ENCODE assay signal across 8 cellular contexts in the genomic region with DNA sequence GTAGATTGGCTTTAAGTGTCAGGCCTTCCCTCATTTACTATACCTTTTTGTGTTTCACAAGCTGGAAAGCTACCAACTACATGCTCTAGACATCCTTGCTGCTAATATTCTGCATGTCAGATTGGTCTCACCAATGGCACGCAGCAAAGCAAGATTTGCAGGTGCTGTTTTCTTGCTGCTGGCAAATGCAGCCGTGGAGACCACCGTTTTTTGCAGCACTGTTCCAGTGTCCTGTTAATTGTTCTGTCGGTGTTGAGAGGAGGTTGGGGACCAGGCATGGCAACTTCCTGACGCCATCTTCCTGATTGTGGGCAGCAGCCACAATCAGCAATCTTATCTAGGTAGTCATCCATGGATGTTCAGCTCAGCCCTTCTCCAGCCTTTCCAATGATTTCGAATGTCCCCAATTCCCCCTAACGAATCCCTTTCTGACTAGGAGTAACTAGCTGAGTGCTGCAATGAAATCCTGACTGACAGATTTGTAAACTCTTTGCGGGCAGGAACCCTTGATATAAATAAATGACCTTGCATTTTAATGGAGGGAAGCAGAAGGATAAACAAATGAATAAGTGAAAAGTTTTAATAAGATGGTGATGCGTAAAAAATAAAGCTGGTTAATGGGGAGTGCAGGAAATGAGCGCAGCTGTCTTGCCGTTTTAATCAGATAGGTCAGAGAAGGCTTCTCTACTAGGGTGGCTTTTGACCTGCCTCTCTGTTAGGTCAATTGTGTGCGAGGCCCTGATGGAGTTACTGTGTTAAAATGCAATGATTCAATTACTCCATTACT. TPM values are rescaled to one million over a fixed set of nuclear protein-coding genes. Genes with fewer than 3 reads are reported as not detected.
DNase-seq lines count a peak whose midpoint lies in the region; ATAC-seq, FAIRE-seq and TF ChIP-seq lines count a peak whose summit lies in the region.

No MANE protein-coding gene starts in this region.

- peak overlapping the region; percentile 94 for H3K4me2 ChIP-seq in K562 (ENCODE audit: insufficient read depth, low read length)

- intact Hi-C loops in CD4-positive, alpha-beta memory T cell (cut with micrococcal nuclease), result loop anchor here (1.0 to 5.0 kb wide), 12 partner anchors 66 to 1798 kb away; partner anchors contain the start of genes CEP83, EEA1, METAP2 and MRPL42
- intact Hi-C loops in K562 (cut with micrococcal nuclease), result loop anchor here (1.0 to 5.0 kb wide), 4 partner anchors 66 to 107 kb away; no protein-coding TSS in a partner anchor

- H3K9ac ChIP-seq in K562 (ENCODE audit: insufficient read depth in 1 of 2, low read depth in 2 of 2, low read length in 2 of 2), result peak overlapping the region; percentile 93 to 95; a peak in 3 of 4 replicates

- DNase-seq in CD4-positive, alpha-beta memory T cell, result peak in 1 of 5 donors; percentile 5
- DNase-seq in K562 (ENCODE audit: extremely low read depth in 1 of 4, low spot score in 3 of 4) (no peak), GM12892 (ENCODE audit: insufficient read length) (no peak), germinal center (ENCODE audit: low spot score) (no peak)
- no peak for DNase-seq in stimulated activated CD4-positive, alpha-beta T cell treated with anti-CD3 and anti-CD28 coated beads, Interleukin-4, amount 100 ng/mL, for 1 hour

- TSS peak; percentile 91 for BruUV-seq in K562 (replicated peaks; lab: Mats Ljungman, UMichigan)

- peaks cover 18 to 36% (median 27%) of the 10 kb centered on the region in 4 donors for H3K4me1 Mint-ChIP-seq in CD4-positive, alpha-beta memory T cell
- H3K4me1 Mint-ChIP-seq in IgD-negative memory B cell, result peaks cover 10 to 21% (median 11%) of the 10 kb centered on the region in 3 donors

- TF ChIP-seq CTCF in K562 (IDR thresholded peaks at IDR 0.05 in 2 of 3, conservative IDR thresholded peaks at IDR 0.05 in 1 of 3; ENCODE audit: insufficient read depth in 2 of 3, low read depth in 1 of 3, low read length in 3 of 3), result no peak

- H3K9me3 ChIP-seq in CD4-positive, alpha-beta memory T cell (ENCODE audit: control insufficient read depth in 1 of 2, low read length in 2 of 2), result no peaks in the 10 kb centered on the region
- no peaks in the 10 kb centered on the region for H3K9me3 ChIP-seq in K562 (replicated peaks; ENCODE audit: control insufficient read depth, insufficient read depth, low read depth, low read length)
- no peaks in the 10 kb centered on the region for H3K9me3 ChIP-seq in mononuclear cell (ENCODE audit: low read depth, low read length)

- H3K27me3 Mint-ChIP-seq in CD4-positive, alpha-beta memory T cell, result peaks cover 11 to 14% of the 10 kb centered on the region in 2 donors
- peaks cover 4% of the 10 kb centered on the region for H3K27me3 Mint-ChIP-seq in IgD-negative memory B cell

- H3K27ac Mint-ChIP-seq in CD4-positive, alpha-beta memory T cell, result peak overlapping the region; percentile 99 to 100 (median 100)
- peak overlapping the region; percentile 97 to 100 (median 100) for H3K27ac Mint-ChIP-seq in IgD-negative memory B cell

- peak overlapping the region; percentile 99 for H3K27ac ChIP-seq in CD4-positive, alpha-beta memory T cell (ENCODE audit: low read depth, low read length)
- peak overlapping the region; percentile 95 for H3K27ac ChIP-seq in K562 (ENCODE audit: extremely low read depth, low read depth, low read length)

- TF ChIP-seq POLR2A in K562 (conservative IDR thresholded peaks at IDR 0.05) (no peak), GM12892 (IDR thresholded peaks at IDR 0.05; ENCODE audit: low read depth, low read length) (no peak)

- no peak; a peak in 1 of 4 replicates for TF ChIP-seq RAD21 in K562 (CRISPR knock-in tag; conservative IDR thresholded peaks at IDR 0.05 in 1 of 2, IDR thresholded peaks at IDR 0.05 in 1 of 2)

- no peaks in the 10 kb centered on the region for H3K36me3 ChIP-seq in CD4-positive, alpha-beta memory T cell (ENCODE audit: insufficient read depth, low read length)
- H3K36me3 ChIP-seq in K562 (ENCODE audit: control insufficient read depth, insufficient read depth, low read length), result peaks cover 8% of the 10 kb centered on the region; the same call in 2 of the 3 replicates

- FAIRE-seq in K562 (lab: Jason Lieb, UNC), result no peak
- no peak for FAIRE-seq in GM12892 (lab: Jason Lieb, UNC)

- H3K9me1 ChIP-seq in K562 (ENCODE audit: control insufficient read depth, insufficient read depth, low read length), result no peaks in the 10 kb centered on the region

- CTCF ChIA-PET in CD4-positive, alpha-beta memory T cell (lab: Charles Lee; ENCODE audit: partially characterized antibody), result interaction anchor here (0.6 to 1.5 kb wide), 5 partner anchors 103 to 425 kb away, joined by 3 to 23 read pairs (median 3); no protein-coding TSS in a partner anchor
- CTCF ChIA-PET in K562 (lab: Yijun Ruan, JAX; ENCODE audit: low intra/inter-chr PET ratio), result no interaction called here

- H3K9me3 Mint-ChIP-seq in CD4-positive, alpha-beta memory T cell, result no peaks in the 10 kb centered on the region
- peaks cover 0 to 6% (median 0%) of the 10 kb centered on the region in 3 donors for H3K9me3 Mint-ChIP-seq in IgD-negative memory B cell

- no peaks in the 10 kb centered on the region for H3K27me3 ChIP-seq in CD4-positive, alpha-beta memory T cell (ENCODE audit: insufficient read depth, low read length)
- no peaks in the 10 kb centered on the region for H3K27me3 ChIP-seq in K562 (ENCODE audit: control insufficient read depth in 2 of 2, insufficient read depth in 2 of 2, low read length in 2 of 2)
- peaks cover 8% of the 10 kb centered on the region for H3K27me3 ChIP-seq in mononuclear cell (ENCODE audit: insufficient read depth, low read length)

- H3K4me3 Mint-ChIP-seq in CD4-positive, alpha-beta memory T cell, result peak overlapping the region; percentile 97 to 99 (median 98)
- H3K4me3 Mint-ChIP-seq in IgD-negative memory B cell, result peak overlapping the region; percentile 96 to 99 (median 98)

- peaks cover 18 to 20% of the 10 kb centered on the region in 2 donors for H3K36me3 Mint-ChIP-seq in CD4-positive, alpha-beta memory T cell
- peaks cover 8% of the 10 kb centered on the region for H3K36me3 Mint-ChIP-seq in IgD-negative memory B cell

- no peaks in the 10 kb centered on the region for H4K20me1 ChIP-seq in K562 (replicated peaks; ENCODE audit: control insufficient read depth, insufficient read depth, low read length)

- POLR2A ChIA-PET in CD4-positive, alpha-beta memory T cell (lab: Charles Lee; ENCODE audit: partially characterized antibody), result interaction anchor here (0.6 to 1.8 kb wide), 15 partner anchors 10 to 1797 kb away, joined by 3 to 14 read pairs (median 4); partner anchors contain the start of genes EEA1, METAP2, MRPL42 and SOCS2
- POLR2A ChIA-PET in K562 (lab: Yijun Ruan, JAX), result interaction anchor here (0.6 to 1.8 kb wide), 20 partner anchors 8 to 825 kb away, joined by 3 to 14 read pairs (median 4); no protein-coding TSS in a partner anchor

- H2AFZ ChIP-seq in K562 (ENCODE audit: low read depth, low read length), result peak overlapping the region; percentile 96

- 11% methylated on average over 12 of the region's 12 CpGs for WGBS in K562 (ENCODE audit: insufficient coverage, low coverage, missing lambda C conversion rate)

- in situ Hi-C loops in K562 (cut with MboI), result no loop called here

- ATAC-seq in K562, result peak; percentile 12
- ATAC-seq in HG02938 (IDR thresholded peaks at IDR 0.05; ENCODE audit: unreplicated experiment), result no peak

- peaks cover 40% of the 10 kb centered on the region for H3K79me2 ChIP-seq in K562 (ENCODE audit: control insufficient read depth, insufficient read depth, low read length)

- peak overlapping the region; percentile 37 to 73 for H3K4me3 ChIP-seq in CD4-positive, alpha-beta memory T cell (ENCODE audit: low read length in 2 of 2)
- H3K4me3 ChIP-seq in K562 (peak overlapping the region; percentile 60), mononuclear cell (ENCODE audit: low read length) (peak overlapping the region; percentile 64)

- no peak for TF ChIP-seq EP300 in K562 (IDR thresholded peaks at IDR 0.05; ENCODE audit: low read length)

- H3K4me1 ChIP-seq in CD4-positive, alpha-beta memory T cell (ENCODE audit: insufficient read depth, low read length), result peaks cover 19% of the 10 kb centered on the region
- H3K4me1 ChIP-seq in K562 (replicated peaks in 1 of 2; ENCODE audit: control insufficient read depth in 2 of 2, insufficient read depth in 2 of 2, low read length in 2 of 2) (peaks cover 15 to 32% of the 10 kb centered on the region in 2 experiments; a peak in 4 of 5 replicates), mononuclear cell (ENCODE audit: insufficient read depth, low read length) (peaks cover 14% of the 10 kb centered on the region)

TF ChIP-seq in K562, 482 proteins besides CTCF, POLR2A, EP300 and RAD21 (continues in another document):
- TF ChIP-seq ARID1B (IDR thresholded peaks at IDR 0.05) (peak; percentile 20; the same call in 1 of the 2 replicates), TEAD1 (CRISPR knock-in tag; IDR thresholded peaks at IDR 0.05) (0 out of 4 replicates have a peak, but pooled peaks of 1 of the 2 experiments have one; percentile 7), MEIS2 (IDR thresholded peaks at IDR 0.05; ENCODE audit: partially characterized antibody) (peak; percentile 29), HOXB6 (CRISPR knock-in tag; IDR thresholded peaks at IDR 0.05; ENCODE audit: borderline replicate concordance) (no peak), ZBTB17 (CRISPR knock-in tag; IDR thresholded peaks at IDR 0.05) (peak; percentile 64; the same call in 1 of the 2 replicates)

RNA-seq across cellular contexts. Expression of gene CRADD, which starts 0.6 kb away (rescaled TPM):
- total RNA-seq in CD4-positive, alpha-beta memory T cell, result 10 to 100 TPM; 15.7 to 16.0 TPM
- 10 to 100 TPM; 13.3 to 18.3 TPM for polyA plus RNA-seq in CD4-positive, alpha-beta memory T cell
- 9.4 TPM for polyA plus RNA-seq in IgD-negative memory B cell
- 40.5 and 42.6 TPM in 2 replicates for total RNA-seq in K562 (2011; cell fraction: chromatin; rRNA removed; ENCODE audit: low replicate concordance)
- 19.3 and 19.5 TPM in 2 replicates for total RNA-seq in K562 (2011; cell fraction: nucleolus; rRNA removed)
- 30.1 and 58.6 TPM in 2 replicates for total RNA-seq in K562 (2011; cell fraction: nucleoplasm; rRNA removed)
- total RNA-seq in K562 (2014; rRNA removed), result 34.0 and 41.1 TPM in 2 replicates
- total RNA-seq in K562 (2014; rRNA removed; fragmentation: Illumina TruSeq; extraction: Trizol), result 25.9 and 36.2 TPM in 2 replicates
- 25.2 and 26.4 TPM in 2 replicates for total RNA-seq in K562 (2015; rRNA removed; fragmentation: Illumina TruSeq; extraction: Trizol)
- 29.5 and 31.4 TPM in 2 replicates for total RNA-seq in K562 (2021)
- 25.9 and 26.6 TPM in 2 replicates for polyA plus RNA-seq in K562 (2011; rRNA removed)
- polyA plus RNA-seq in K562 (2011; cell fraction: cytosol; rRNA removed), result 34.4 and 35.1 TPM in 2 replicates
- 9.0 and 12.8 TPM in 2 replicates for polyA plus RNA-seq in K562 (2011; cell fraction: nucleus; rRNA removed)
- polyA plus RNA-seq in K562 (2012), result 29.0 and 43.4 TPM in 2 replicates
- 24.1 and 32.1 TPM in 2 replicates for polyA plus RNA-seq in K562 (2014; fragmentation: Illumina TruSeq; extraction: Trizol)
- polyA plus RNA-seq in K562 (2014; fragmentation: Nextera tagmentation; extraction: Ambion mirVana), result 10 to 100 TPM; 20.5 to 24.9 TPM
- polyA plus RNA-seq in K562 (2014; rRNA removed), result 38.2 and 38.6 TPM in 2 replicates
- polyA minus RNA-seq in K562 (2011; rRNA and poly(A)+ RNA removed), result 15.8 and 23.3 TPM in 2 replicates
- 5.2 and 10.3 TPM in 2 replicates for polyA minus RNA-seq in K562 (2011; cell fraction: cytosol; rRNA and poly(A)+ RNA removed)
- 12.8 and 14.1 TPM in 2 replicates for polyA minus RNA-seq in K562 (2011; cell fraction: nucleus; rRNA and poly(A)+ RNA removed)
- 7.5 TPM for total RNA-seq in mononuclear cell
- polyA plus RNA-seq in GM12892 (2012; ENCODE audit: missing spikeins), result 7.8 TPM
